In genomic region chr20:33830371-33830770, GRCh38 we compare ENCODE assay signal across 16 cellular contexts. TPM values are rescaled to one million over a fixed set of nuclear protein-coding genes. Genes with fewer than 3 reads are reported as not detected.
DNase-seq lines count a peak whose midpoint lies in the region; ATAC-seq and TF ChIP-seq lines count a peak whose summit lies in the region.
"Had no signal": no experiment of that assay in that cellular context is flagged by ENCODE, and none has a peak within 500 bp of the region (broad histone marks: within the 10 kb centered on the region; RNA-seq: fewer than 3 reads in every experiment).

No MANE protein-coding gene starts in this region.

- peaks cover 58% of the 10 kb centered on the region for H3K4me1 Mint-ChIP-seq in T-helper 17 cell
- H3K4me1 Mint-ChIP-seq in stimulated activated effector memory CD8-positive, alpha-beta T cell treated with anti-CD3 and anti-CD28 coated beads, Interleukin-12 subunit alpha, Interleukin-12 subunit beta, amount 100 ng/mL, for 72 hours = peaks cover 89% of the 10 kb centered on the region

- DNase-seq in HCEC 1CT (peak; percentile 48), T-helper 17 cell (no peak), foreskin fibroblast (peak; percentile 29 to 62), EL (no peak)
- no peak for DNase-seq in stimulated activated effector memory CD8-positive, alpha-beta T cell treated with anti-CD3 and anti-CD28 coated beads, Interleukin-12 subunit alpha, Interleukin-12 subunit beta, amount 100 ng/mL, for 72 hours (ENCODE audit: low spot score in 2 of 2)
- no peak for DNase-seq in effector CD8-positive, alpha-beta T cell (lab: John Stamatoyannopoulos, UW)
- no peak for DNase-seq in stimulated activated CD4-positive, alpha-beta T cell treated with anti-CD3 and anti-CD28 coated beads, Interleukin-12 subunit alpha, Interleukin-12 subunit beta, amount 100 ng/mL, for 4 hours
- DNase-seq: activated B cell treated with CpG ODN at 0.5 μM for 24 hours; activated CD8-positive, alpha-beta memory T cell treated with anti-CD3 and anti-CD28 coated beads, Interleukin-2, amount 50 U/mL, for 48 hours; activated naive CD8-positive, alpha-beta T cell treated with anti-CD3 and anti-CD28 coated beads, Interleukin-2, amount 10 ng/mL, durations not matched to agents 7 days and 5 days; foreskin keratinocyte; mucosa of descending colon; NCI-H2107; stimulated activated CD4-positive, alpha-beta T cell treated with anti-CD3 and anti-CD28 coated beads, Interleukin-4, amount 100 ng/mL, for 24 hours; stimulated activated naive CD4-positive, alpha-beta T cell treated with Interleukin-2 at 50 U/mL for 16 hours had no signal

- no peak overlapping the region for H3K4me3 ChIP-seq in foreskin fibroblast (ENCODE audit: low read depth in 1 of 2, low read length in 2 of 2)
- H3K4me3 ChIP-seq: mucosa of descending colon had no signal

- no peaks in the 10 kb centered on the region for H3K27me3 Mint-ChIP-seq in T-helper 17 cell
- H3K27me3 Mint-ChIP-seq: activated B cell treated with CpG ODN at 0.5 μM for 24 hours; activated naive CD8-positive, alpha-beta T cell treated with anti-CD3 and anti-CD28 coated beads, Interleukin-2, amount 10 ng/mL, durations not matched to agents 7 days and 5 days had no signal

- no peak for TF ChIP-seq CTCF in foreskin fibroblast (IDR thresholded peaks at IDR 0.05; ENCODE audit: low read depth, low read length)

- H3K9me3 ChIP-seq in T-helper 17 cell (ENCODE audit: control insufficient read depth, low read length, poor library complexity, severe bottlenecking) = no peaks in the 10 kb centered on the region
- H3K9me3 ChIP-seq: mucosa of descending colon had no signal

- no peaks in the 10 kb centered on the region for H3K9me3 Mint-ChIP-seq in stimulated activated effector memory CD8-positive, alpha-beta T cell treated with anti-CD3 and anti-CD28 coated beads, Interleukin-12 subunit alpha, Interleukin-12 subunit beta, amount 100 ng/mL, for 72 hours
- H3K9me3 Mint-ChIP-seq: activated B cell treated with CpG ODN at 0.5 μM for 24 hours; activated naive CD8-positive, alpha-beta T cell treated with anti-CD3 and anti-CD28 coated beads, Interleukin-2, amount 10 ng/mL, durations not matched to agents 7 days and 5 days had no signal

- no peak for TF ChIP-seq POLR2A in GM18505 (IDR thresholded peaks at IDR 0.05; ENCODE audit: borderline replicate concordance, extremely low read depth, insufficient read depth, insufficient read length)

- H3K27ac Mint-ChIP-seq in T-helper 17 cell = peak overlapping the region; percentile 63
- H3K27ac Mint-ChIP-seq in stimulated activated effector memory CD8-positive, alpha-beta T cell treated with anti-CD3 and anti-CD28 coated beads, Interleukin-12 subunit alpha, Interleukin-12 subunit beta, amount 100 ng/mL, for 72 hours = peak overlapping the region; percentile 68

- ATAC-seq in T-helper 17 cell (no peak), GM18505 (IDR thresholded peaks at IDR 0.05; ENCODE audit: unreplicated experiment) (no peak)
- no peak for ATAC-seq in stimulated activated effector memory CD8-positive, alpha-beta T cell treated with anti-CD3 and anti-CD28 coated beads, Interleukin-12 subunit alpha, Interleukin-12 subunit beta, amount 100 ng/mL, for 72 hours
- ATAC-seq: foreskin keratinocyte, mucosa of descending colon had no signal

- H3K4me3 Mint-ChIP-seq in T-helper 17 cell = no peak overlapping the region
- no peak overlapping the region for H3K4me3 Mint-ChIP-seq in stimulated activated effector memory CD8-positive, alpha-beta T cell treated with anti-CD3 and anti-CD28 coated beads, Interleukin-12 subunit alpha, Interleukin-12 subunit beta, amount 100 ng/mL, for 72 hours
- H3K4me3 Mint-ChIP-seq: activated B cell treated with CpG ODN at 0.5 μM for 24 hours; activated naive CD8-positive, alpha-beta T cell treated with anti-CD3 and anti-CD28 coated beads, Interleukin-2, amount 10 ng/mL, durations not matched to agents 7 days and 5 days had no signal

- H3K36me3 Mint-ChIP-seq in T-helper 17 cell (ENCODE audit: low read depth) = peaks cover 5% of the 10 kb centered on the region
- H3K36me3 Mint-ChIP-seq in stimulated activated effector memory CD8-positive, alpha-beta T cell treated with anti-CD3 and anti-CD28 coated beads, Interleukin-12 subunit alpha, Interleukin-12 subunit beta, amount 100 ng/mL, for 72 hours = peaks cover 36% of the 10 kb centered on the region

RNA-seq across cellular contexts. Expression of gene CHMP4B, which starts 19.2 kb away (rescaled TPM):
- total RNA-seq in T-helper 17 cell = 10 to 100 TPM; 48.6 to 50.6 TPM

Comparison
In these comparisons a context has a peak if more than half of its experiments do, and no peak if none do; other contexts are left out.
1. DNase-seq: peak in HCEC 1CT (single experiment) and foreskin fibroblast (2 of 2); none in T-helper 17 cell (0 of 3), stimulated activated effector memory CD8-positive, alpha-beta T cell treated with anti-CD3 and anti-CD28 coated beads, Interleukin-12 subunit alpha, Interleukin-12 subunit beta, amount 100 ng/mL, for 72 hours (0 of 2), effector CD8-positive, alpha-beta T cell (single experiment), EL (single experiment) and stimulated activated CD4-positive, alpha-beta T cell treated with anti-CD3 and anti-CD28 coated beads, Interleukin-12 subunit alpha, Interleukin-12 subunit beta, amount 100 ng/mL, for 4 hours (single experiment).